Comparison of ENCODE assay signal across 2 cellular contexts in the genomic region with DNA sequence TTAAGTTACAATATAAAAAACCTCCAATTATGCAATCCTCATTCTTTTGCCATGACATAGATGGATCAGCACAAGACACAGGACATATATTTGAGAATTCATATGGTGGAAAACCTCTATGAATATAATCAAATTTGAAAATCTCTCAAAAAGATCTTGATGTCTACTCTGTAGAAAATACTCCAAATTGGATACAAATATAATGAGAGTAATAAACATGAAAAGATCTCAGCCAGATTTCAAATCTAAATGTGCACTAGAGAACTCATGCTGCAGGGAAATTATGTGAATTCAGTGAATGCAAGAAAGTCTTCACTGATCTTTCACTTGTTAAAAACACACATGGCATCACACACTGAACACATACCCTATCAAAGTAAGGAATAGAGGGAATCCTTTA.
TF ChIP-seq lines count a peak whose summit lies in the region.

No MANE protein-coding gene starts in this region.

TF ChIP-seq in HCT116, 20 proteins besides CTCF, POLR2A, EP300 and RAD21:
- TF ChIP-seq ZNF274 (IDR thresholded peaks at IDR 0.05; ENCODE audit: low read depth, low read length) (peak; percentile 92), CEBPB (IDR thresholded peaks at IDR 0.05; ENCODE audit: low read depth) (no peak)

TF ChIP-seq in K562, 482 proteins besides CTCF, POLR2A, EP300 and RAD21:
- TF ChIP-seq ZNF274 (IDR thresholded peaks at IDR 0.05; ENCODE audit: borderline replicate concordance, low read depth, low read length): peak; percentile 86
- no peak for TF ChIP-seq DMBX1 (CRISPR knock-in tag; IDR thresholded peaks at IDR 0.05; ENCODE audit: borderline replicate concordance)
